Comparison of ENCODE assay signal across 29 cellular contexts in genomic region chr1:4463631-4464030, GRCh38.
"Had no signal": no experiment of that assay in that cellular context is flagged by ENCODE, and none has a peak within 500 bp of the region (broad histone marks: within the 10 kb centered on the region; RNA-seq: fewer than 3 reads in every experiment).

No MANE protein-coding gene starts in this region.

- H3K36me3 ChIP-seq: adrenal gland, ascending aorta, breast epithelium, cardiac muscle cell had no signal

- H3K9me3 Mint-ChIP-seq: activated CD4-positive, alpha-beta memory T cell treated with anti-CD3 and anti-CD28 coated beads for 36 hours; activated CD4-positive, alpha-beta T cell treated with anti-CD3 and anti-CD28 coated beads, Interleukin-2, amount 10 ng/mL, durations not matched to agents 24 days and 14 days; activated naive CD4-positive, alpha-beta T cell treated with anti-CD3 and anti-CD28 coated beads for 36 hours; activated naive CD4-positive, alpha-beta T cell treated with anti-CD3 and anti-CD28 coated beads, Interleukin-2, amount 50 U/mL, for 24 hours; activated naive CD8-positive, alpha-beta T cell treated with anti-CD3 and anti-CD28 coated beads for 36 hours; activated naive CD8-positive, alpha-beta T cell treated with anti-CD3 and anti-CD28 coated beads, Interleukin-2, amount 50 U/mL, for 24 hours; activated T-helper 1 cell treated with anti-CD3 and anti-CD28 coated beads, Interleukin-12 subunit alpha, Interleukin-12 subunit beta, Interleukin-2, Interleukin-4 antibody, amounts not matched to agents 30 ng/mL and 10 ng/mL and 1 ng/mL, durations not matched to agents 14 hours and 24 hours and 36 hours; activated T-helper 2 cell treated with anti-CD3 and anti-CD28 coated beads, Interferon-gamma antibody, Interleukin-2, Interleukin-4, amounts not matched to agents 10 μg/mL and 5 μg/mL and 100 μg/mL, durations not matched to agents 14 hours and 24 hours and 36 hours; central memory CD8-positive, alpha-beta T cell; dendritic cell treated with granulocyte-macrophage colony-stimulating factor and Interleukin-4, amounts not matched to agents 40 ng/mL and 50 ng/mL, for 4 days; effector memory CD8-positive, alpha-beta T cell had no signal

- H3K4me1 ChIP-seq: adrenal gland, ascending aorta, breast epithelium had no signal

- H3K4me3 ChIP-seq: adrenal gland, ascending aorta, breast epithelium, cardiac muscle cell, coronary artery had no signal

- H3K9me3 ChIP-seq: adrenal gland, ascending aorta, breast epithelium had no signal

- H3K36me3 Mint-ChIP-seq: activated CD4-positive, alpha-beta memory T cell treated with anti-CD3 and anti-CD28 coated beads for 36 hours; activated CD8-positive, alpha-beta memory T cell treated with anti-CD3 and anti-CD28 coated beads, Interleukin-2, amount 10 ng/mL, durations not matched to agents 7 days and 5 days; activated naive CD4-positive, alpha-beta T cell treated with anti-CD3 and anti-CD28 coated beads, Interleukin-2, amount 50 U/mL, for 24 hours; activated naive CD8-positive, alpha-beta T cell treated with anti-CD3 and anti-CD28 coated beads for 36 hours; brain had no signal

- H3K4me1 Mint-ChIP-seq: activated CD4-positive, alpha-beta T cell treated with anti-CD3 and anti-CD28 coated beads for 36 hours; activated CD4-positive, alpha-beta T cell treated with anti-CD3 and anti-CD28 coated beads, Interleukin-2, amount 10 ng/mL, durations not matched to agents 24 days and 14 days; activated CD8-positive, alpha-beta memory T cell treated with anti-CD3 and anti-CD28 coated beads, Interleukin-2, amount 10 ng/mL, durations not matched to agents 7 days and 5 days; activated naive CD4-positive, alpha-beta T cell treated with anti-CD3 and anti-CD28 coated beads, Interleukin-2, amount 50 U/mL, for 24 hours; activated naive CD8-positive, alpha-beta T cell treated with anti-CD3 and anti-CD28 coated beads for 36 hours; activated naive CD8-positive, alpha-beta T cell treated with anti-CD3 and anti-CD28 coated beads, Interleukin-2, amount 50 U/mL, for 24 hours; brain; central memory CD8-positive, alpha-beta T cell had no signal

- H3K27ac ChIP-seq: adrenal gland, ascending aorta, breast epithelium, cardiac muscle cell, coronary artery, epithelial cell of prostate had no signal

- H3K27ac Mint-ChIP-seq: activated CD4-positive, alpha-beta memory T cell treated with anti-CD3 and anti-CD28 coated beads for 36 hours; activated CD4-positive, alpha-beta T cell treated with anti-CD3 and anti-CD28 coated beads for 36 hours; activated CD4-positive, alpha-beta T cell treated with anti-CD3 and anti-CD28 coated beads, Interleukin-2, amount 10 ng/mL, durations not matched to agents 24 days and 14 days; activated CD8-positive, alpha-beta memory T cell treated with anti-CD3 and anti-CD28 coated beads, Interleukin-2, amount 10 ng/mL, durations not matched to agents 7 days and 5 days; activated CD8-positive, alpha-beta T cell treated with anti-CD3 and anti-CD28 coated beads, Interleukin-2, amount 10 ng/mL, durations not matched to agents 7 days and 5 days; activated naive CD4-positive, alpha-beta T cell treated with anti-CD3 and anti-CD28 coated beads for 36 hours; activated naive CD4-positive, alpha-beta T cell treated with anti-CD3 and anti-CD28 coated beads, Interleukin-2, amount 50 U/mL, for 24 hours; activated naive CD8-positive, alpha-beta T cell treated with anti-CD3 and anti-CD28 coated beads for 36 hours; activated naive CD8-positive, alpha-beta T cell treated with anti-CD3 and anti-CD28 coated beads, Interleukin-2, amount 50 U/mL, for 24 hours; activated T-helper 1 cell treated with anti-CD3 and anti-CD28 coated beads, Interleukin-12 subunit alpha, Interleukin-12 subunit beta, Interleukin-2, Interleukin-4 antibody, amounts not matched to agents 30 ng/mL and 10 ng/mL and 1 ng/mL, durations not matched to agents 14 hours and 24 hours and 36 hours; activated T-helper 2 cell treated with anti-CD3 and anti-CD28 coated beads, Interferon-gamma antibody, Interleukin-2, Interleukin-4, amounts not matched to agents 10 μg/mL and 5 μg/mL and 100 μg/mL, durations not matched to agents 14 hours and 24 hours and 36 hours; brain; dendritic cell treated with granulocyte-macrophage colony-stimulating factor and Interleukin-4, amounts not matched to agents 40 ng/mL and 50 ng/mL, for 4 days; effector memory CD8-positive, alpha-beta T cell had no signal

- H3K27me3 ChIP-seq: adrenal gland, ascending aorta, breast epithelium, cardiac muscle cell had no signal

- ATAC-seq: activated CD4-positive, alpha-beta T cell treated with anti-CD3 and anti-CD28 coated beads for 36 hours; activated CD8-positive, alpha-beta memory T cell treated with anti-CD3 and anti-CD28 coated beads, Interleukin-2, amount 10 ng/mL, durations not matched to agents 7 days and 5 days; activated CD8-positive, alpha-beta T cell treated with anti-CD3 and anti-CD28 coated beads, Interleukin-2, amount 10 ng/mL, durations not matched to agents 7 days and 5 days; activated naive CD8-positive, alpha-beta T cell treated with anti-CD3 and anti-CD28 coated beads, Interleukin-2, amount 50 U/mL, for 24 hours; effector memory CD8-positive, alpha-beta T cell had no signal

- H3K4me3 Mint-ChIP-seq: activated CD4-positive, alpha-beta memory T cell treated with anti-CD3 and anti-CD28 coated beads for 36 hours; activated CD4-positive, alpha-beta T cell treated with anti-CD3 and anti-CD28 coated beads for 36 hours; activated CD4-positive, alpha-beta T cell treated with anti-CD3 and anti-CD28 coated beads, Interleukin-2, amount 10 ng/mL, durations not matched to agents 24 days and 14 days; activated CD8-positive, alpha-beta memory T cell treated with anti-CD3 and anti-CD28 coated beads, Interleukin-2, amount 10 ng/mL, durations not matched to agents 7 days and 5 days; activated CD8-positive, alpha-beta T cell treated with anti-CD3 and anti-CD28 coated beads, Interleukin-2, amount 10 ng/mL, durations not matched to agents 7 days and 5 days; activated naive CD4-positive, alpha-beta T cell treated with anti-CD3 and anti-CD28 coated beads for 36 hours; activated naive CD4-positive, alpha-beta T cell treated with anti-CD3 and anti-CD28 coated beads, Interleukin-2, amount 50 U/mL, for 24 hours; activated naive CD8-positive, alpha-beta T cell treated with anti-CD3 and anti-CD28 coated beads for 36 hours; activated naive CD8-positive, alpha-beta T cell treated with anti-CD3 and anti-CD28 coated beads, Interleukin-2, amount 50 U/mL, for 24 hours; activated T-helper 1 cell treated with anti-CD3 and anti-CD28 coated beads, Interleukin-12 subunit alpha, Interleukin-12 subunit beta, Interleukin-2, Interleukin-4 antibody, amounts not matched to agents 30 ng/mL and 10 ng/mL and 1 ng/mL, durations not matched to agents 14 hours and 24 hours and 36 hours; brain; central memory CD8-positive, alpha-beta T cell; dendritic cell treated with granulocyte-macrophage colony-stimulating factor and Interleukin-4, amounts not matched to agents 40 ng/mL and 50 ng/mL, for 4 days; effector memory CD8-positive, alpha-beta T cell had no signal

- DNase-seq: activated CD4-positive, alpha-beta memory T cell treated with anti-CD3 and anti-CD28 coated beads for 36 hours; activated CD4-positive, alpha-beta T cell treated with anti-CD3 and anti-CD28 coated beads for 36 hours; activated CD4-positive, alpha-beta T cell treated with anti-CD3 and anti-CD28 coated beads, Interleukin-2, amount 10 ng/mL, durations not matched to agents 24 days and 14 days; activated CD4-positive, CD25-positive, alpha-beta regulatory T cell; activated CD4-positive, CD25-positive, alpha-beta regulatory T cell treated with anti-CD3 and anti-CD28 coated beads, Interleukin-2, amount 50 U/mL, for 72 hours; activated CD8-positive, alpha-beta memory T cell treated with anti-CD3 and anti-CD28 coated beads, Interleukin-2, amount 10 ng/mL, durations not matched to agents 7 days and 5 days; activated CD8-positive, alpha-beta memory T cell treated with anti-CD3 and anti-CD28 coated beads, Interleukin-2, amount 50 U/mL, for 4 hours; activated CD8-positive, alpha-beta T cell treated with anti-CD3 and anti-CD28 coated beads, Interleukin-2, amount 10 ng/mL, durations not matched to agents 7 days and 5 days; activated naive CD4-positive, alpha-beta T cell treated with anti-CD3 and anti-CD28 coated beads for 36 hours; activated naive CD8-positive, alpha-beta T cell treated with anti-CD3 and anti-CD28 coated beads for 36 hours; activated naive CD8-positive, alpha-beta T cell treated with anti-CD3 and anti-CD28 coated beads, Interleukin-2, amount 50 U/mL, for 24 hours; activated T-cell treated with anti-CD3 and anti-CD28 coated beads, Interleukin-2, amount 50 U/mL, for 1 hour; activated T-cell treated with anti-CD3 and anti-CD28 coated beads, Interleukin-2, amount 50 U/mL, for 48 hours; adrenal gland; effector CD4-positive, alpha-beta T cell; effector memory CD8-positive, alpha-beta T cell; foreskin fibroblast; T-helper 2 cell had no signal

- H3K27me3 Mint-ChIP-seq: activated CD4-positive, alpha-beta memory T cell treated with anti-CD3 and anti-CD28 coated beads for 36 hours; activated CD4-positive, alpha-beta T cell treated with anti-CD3 and anti-CD28 coated beads, Interleukin-2, amount 10 ng/mL, durations not matched to agents 24 days and 14 days; activated CD8-positive, alpha-beta memory T cell treated with anti-CD3 and anti-CD28 coated beads, Interleukin-2, amount 10 ng/mL, durations not matched to agents 7 days and 5 days; activated naive CD4-positive, alpha-beta T cell treated with anti-CD3 and anti-CD28 coated beads, Interleukin-2, amount 50 U/mL, for 24 hours; activated naive CD8-positive, alpha-beta T cell treated with anti-CD3 and anti-CD28 coated beads for 36 hours; activated naive CD8-positive, alpha-beta T cell treated with anti-CD3 and anti-CD28 coated beads, Interleukin-2, amount 50 U/mL, for 24 hours; brain; dendritic cell treated with granulocyte-macrophage colony-stimulating factor and Interleukin-4, amounts not matched to agents 40 ng/mL and 50 ng/mL, for 4 days had no signal
